In genomic region chr12:46214668-46215429, GRCh38 we compare ENCODE assay signal across 7 cellular contexts. TPM values are rescaled to one million over a fixed set of nuclear protein-coding genes. Genes with fewer than 3 reads are reported as not detected.
A peak's percentile ranks its signal among the peaks of the same experiment; 100 is the strongest.
DNase-seq lines count a peak whose midpoint lies in the region; ATAC-seq and TF ChIP-seq lines count a peak whose summit lies in the region.

No MANE protein-coding gene starts in this region.

- peak; percentile 46 to 80 for DNase-seq in activated CD4-positive, alpha-beta T cell treated with anti-CD3 and anti-CD28 coated beads, Interleukin-2, amount 50 U/mL, for 24 hours (ENCODE audit: low read depth in 1 of 2, low spot score in 1 of 2)
- DNase-seq in iris pigment epithelial cell (ENCODE audit: low read depth) (peak; percentile 33), SK-N-DZ (ENCODE audit: low spot score) (no peak), coronary artery (ENCODE audit: low spot score) (no peak)
- DNase-seq in stimulated activated naive CD8-positive, alpha-beta T cell treated with anti-CD3 and anti-CD28 coated beads, Interleukin-15, Interleukin-2, amounts not matched to agents 100 U/mL and 50 U/mL, for 24 hours = peak; percentile 77

- ATAC-seq in GM19467 (IDR thresholded peaks at IDR 0.05; ENCODE audit: unreplicated experiment) = peak; percentile 57
- ATAC-seq in HG03439 (IDR thresholded peaks at IDR 0.05; ENCODE audit: unreplicated experiment) = peak; percentile 55
- ATAC-seq in stimulated activated naive CD8-positive, alpha-beta T cell treated with anti-CD3 and anti-CD28 coated beads, Interleukin-15, Interleukin-2, amounts not matched to agents 100 U/mL and 50 U/mL, for 24 hours = peak; percentile 75

- no peak overlapping the region for H3K27ac ChIP-seq in coronary artery

- no peak for TF ChIP-seq CTCF in coronary artery (IDR thresholded peaks at IDR 0.05)

- H3K4me3 ChIP-seq in coronary artery = no peak overlapping the region

RNA-seq across cellular contexts. Expression of gene SLC38A1, which starts 54.0 kb away (rescaled TPM):
- 76.3 and 94.1 TPM in 2 replicates for polyA plus RNA-seq in SK-N-DZ (2014; cell fraction: cytosol; rRNA removed)
- 88.1 and 118 TPM in 2 replicates for polyA plus RNA-seq in SK-N-DZ (2014; cell fraction: nucleus; rRNA removed)

Comparison
In these comparisons a context has a peak if more than half of its experiments do, and no peak if none do; other contexts are left out.
1. DNase-seq: peak in activated CD4-positive, alpha-beta T cell treated with anti-CD3 and anti-CD28 coated beads, Interleukin-2, amount 50 U/mL, for 24 hours (2 of 2), iris pigment epithelial cell (single experiment) and stimulated activated naive CD8-positive, alpha-beta T cell treated with anti-CD3 and anti-CD28 coated beads, Interleukin-15, Interleukin-2, amounts not matched to agents 100 U/mL and 50 U/mL, for 24 hours (single experiment); none in SK-N-DZ (single experiment) and coronary artery (single experiment).
2. Peak in every context shown above with its lines, with median percentiles within 50 percentile points of each other: ATAC-seq.